8 cellular contexts compared by ENCODE assay signal in the genomic region with DNA sequence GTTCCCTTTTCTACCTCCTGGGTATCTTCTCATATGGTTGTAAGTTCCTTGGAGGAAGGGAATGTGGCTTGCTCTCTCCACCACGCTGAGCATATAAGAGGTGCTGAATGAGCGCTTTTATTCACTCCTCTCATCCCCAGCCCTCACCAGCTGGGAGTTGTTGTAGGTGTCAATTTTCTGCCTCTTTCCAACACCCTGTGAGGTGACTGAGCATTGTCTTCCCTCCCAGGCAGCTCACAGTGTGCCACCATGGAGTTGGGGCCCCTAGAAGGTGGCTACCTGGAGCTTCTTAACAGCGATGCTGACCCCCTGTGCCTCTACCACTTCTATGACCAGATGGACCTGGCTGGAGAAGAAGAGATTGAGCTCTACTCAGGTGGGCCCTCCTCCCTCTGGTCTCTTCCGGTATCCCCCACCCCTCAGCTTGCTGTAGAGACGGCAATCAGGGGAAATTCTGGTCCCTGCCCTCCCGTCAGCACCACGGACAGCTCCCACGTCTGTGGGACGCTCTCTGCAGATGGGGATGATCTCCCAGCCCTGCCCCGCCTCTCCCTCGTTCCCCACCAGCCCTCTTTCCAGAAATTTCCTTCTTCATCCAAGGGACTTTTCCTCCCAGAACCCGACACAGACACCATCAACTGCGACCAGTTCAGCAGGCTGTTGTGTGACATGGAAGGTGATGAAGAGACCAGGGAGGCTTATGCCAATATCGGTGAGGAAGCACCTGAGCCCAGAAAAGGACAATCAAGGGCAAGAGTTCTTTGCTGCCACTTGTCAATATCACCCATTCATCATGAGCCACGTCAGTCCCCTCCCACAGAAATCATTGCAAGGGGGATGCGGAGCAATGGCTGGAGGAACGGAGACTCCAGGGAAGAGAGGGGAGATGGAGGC. TPM values are rescaled to one million over a fixed set of nuclear protein-coding genes. Genes with fewer than 3 reads are reported as not detected.
A peak's percentile ranks its signal among the peaks of the same experiment; 100 is the strongest.
DNase-seq lines count a peak whose midpoint lies in the region; ATAC-seq, FAIRE-seq and TF ChIP-seq lines count a peak whose summit lies in the region.

No MANE protein-coding gene starts in this region.

- peak; percentile 42 for DNase-seq in Daoy (ENCODE audit: low read depth)
- DNase-seq in LoVo (ENCODE audit: low spot score) = peak; percentile 11
- peak; percentile 64 to 79 (median 72) for DNase-seq in K562 (ENCODE audit: extremely low read depth in 1 of 4, low spot score in 3 of 4)
- peak; percentile 82 for DNase-seq in mesendoderm
- no peak for DNase-seq in NCI-H1930 (lab: John Stamatoyannopoulos, UW)
- no peak for DNase-seq in GF-D8 (lab: John Stamatoyannopoulos, UW)

- WGBS in K562 (ENCODE audit: insufficient coverage, low coverage, missing lambda C conversion rate) = 3% methylated on average over 14 of the region's 17 CpGs
- WGBS in mesendoderm (ENCODE audit: extremely low coverage, insufficient coverage, low lambda C conversion rate) = no CpG with 5 or more reads among the region's 17 CpGs

- no peak overlapping the region for H3K18ac ChIP-seq in mesendoderm (ENCODE audit: low read length)

- intact Hi-C loops in K562 (cut with micrococcal nuclease) = no loop called here

- no peak overlapping the region for H2BK15ac ChIP-seq in mesendoderm (replicated peaks; ENCODE audit: low read depth)

- H3K9ac ChIP-seq in K562 (ENCODE audit: insufficient read depth in 1 of 2, low read depth in 2 of 2, low read length in 2 of 2) (no peak overlapping the region), mesendoderm (ENCODE audit: low read length) (no peak overlapping the region)

- no TSS peak for BruUV-seq in K562 (replicated peaks; lab: Mats Ljungman, UMichigan)

- no peak overlapping the region for H2AK5ac ChIP-seq in mesendoderm (ENCODE audit: low read length)

- POLR2A ChIA-PET in K562 (lab: Yijun Ruan, JAX) = interaction anchor here (0.6 to 0.7 kb wide), 3 partner anchors 31 to 537 kb away, joined by 3 to 4 read pairs (median 3); no protein-coding TSS in a partner anchor

- H2AFZ ChIP-seq in K562 (ENCODE audit: low read depth, low read length) = no peak overlapping the region

- no peak overlapping the region for H3K4ac ChIP-seq in mesendoderm (ENCODE audit: low read depth, low read length)

- H3K4me2 ChIP-seq in K562 (ENCODE audit: insufficient read depth, low read length) (no peak overlapping the region), mesendoderm (ENCODE audit: low read length) (no peak overlapping the region)

- H3K79me1 ChIP-seq in mesendoderm (ENCODE audit: low read length) = no peaks in the 10 kb centered on the region

- no peak overlapping the region for H3K4me3 ChIP-seq in K562
- no peak overlapping the region for H3K4me3 ChIP-seq in mesendoderm (ENCODE audit: low read length)

- H3K27me3 ChIP-seq in K562 (ENCODE audit: control insufficient read depth in 2 of 2, insufficient read depth in 2 of 2, low read length in 2 of 2) (peaks cover 2 to 12% of the 10 kb centered on the region in 2 experiments; a peak in 2 of 5 replicates), mesendoderm (ENCODE audit: insufficient read depth, low read length, poor library complexity) (no peaks in the 10 kb centered on the region)

- H3K9me3 ChIP-seq in K562 (replicated peaks; ENCODE audit: control insufficient read depth, insufficient read depth, low read depth, low read length) = no peaks in the 10 kb centered on the region

- CTCF ChIA-PET in K562 (lab: Yijun Ruan, JAX; ENCODE audit: low intra/inter-chr PET ratio) = no interaction called here

- no peak for TF ChIP-seq POLR2A in K562 (conservative IDR thresholded peaks at IDR 0.05)

- H3K23ac ChIP-seq in mesendoderm (ENCODE audit: low read length) = no peak overlapping the region

- peaks cover 9% of the 10 kb centered on the region for H4K20me1 ChIP-seq in K562 (replicated peaks; ENCODE audit: control insufficient read depth, insufficient read depth, low read length)

- no peak overlapping the region for H4K5ac ChIP-seq in mesendoderm (ENCODE audit: low read length)

- H3K27ac ChIP-seq in K562 (ENCODE audit: extremely low read depth, low read depth, low read length) (no peak overlapping the region), mesendoderm (ENCODE audit: low read depth, low read length) (no peak overlapping the region)

- H4K8ac ChIP-seq in mesendoderm (ENCODE audit: low read depth, low read length) = no peak overlapping the region

- H3K36me3 ChIP-seq in K562 (ENCODE audit: control insufficient read depth, insufficient read depth, low read length) (no peaks in the 10 kb centered on the region), mesendoderm (ENCODE audit: control insufficient read depth, insufficient read depth, low read length) (no peaks in the 10 kb centered on the region)

- H2BK120ac ChIP-seq in mesendoderm (ENCODE audit: low read depth, low read length) = no peak overlapping the region

- no peak for TF ChIP-seq RAD21 in K562 (CRISPR knock-in tag; conservative IDR thresholded peaks at IDR 0.05 in 1 of 2, IDR thresholded peaks at IDR 0.05 in 1 of 2)

- FAIRE-seq in K562 (lab: Jason Lieb, UNC) = peak; percentile 76

- H3K4me1 ChIP-seq in K562 (replicated peaks in 1 of 2; ENCODE audit: control insufficient read depth in 2 of 2, insufficient read depth in 2 of 2, low read length in 2 of 2) (no peaks in the 10 kb centered on the region), mesendoderm (ENCODE audit: control insufficient read depth, low read depth, low read length) (no peaks in the 10 kb centered on the region)

- TF ChIP-seq EP300 in K562 (IDR thresholded peaks at IDR 0.05; ENCODE audit: low read length) = no peak

- peaks cover 5% of the 10 kb centered on the region for H3K9me1 ChIP-seq in K562 (ENCODE audit: control insufficient read depth, insufficient read depth, low read length)

- no peak overlapping the region for H2BK5ac ChIP-seq in mesendoderm (ENCODE audit: low read length)

- H3K56ac ChIP-seq in mesendoderm (ENCODE audit: low read length) = no peak overlapping the region

- ATAC-seq in K562 (peak; percentile 80), HG03469 (IDR thresholded peaks at IDR 0.05; ENCODE audit: unreplicated experiment) (no peak), GM21529 (IDR thresholded peaks at IDR 0.05; ENCODE audit: unreplicated experiment) (no peak)

- TF ChIP-seq CTCF in K562 (IDR thresholded peaks at IDR 0.05 in 2 of 3, conservative IDR thresholded peaks at IDR 0.05 in 1 of 3; ENCODE audit: insufficient read depth in 2 of 3, low read depth in 1 of 3, low read length in 3 of 3) = no peak

- in situ Hi-C loops in K562 (cut with MboI) = no loop called here

- H3K79me2 ChIP-seq in K562 (ENCODE audit: control insufficient read depth, insufficient read depth, low read length) (no peaks in the 10 kb centered on the region), mesendoderm (ENCODE audit: control insufficient read depth, insufficient read depth, low read length) (no peaks in the 10 kb centered on the region)

RNA-seq across cellular contexts. Expression of a gene that starts 18.3 kb away (rescaled TPM):
- total RNA-seq in Daoy (2014; rRNA removed; shearing (Covaris generic)) = not detected in 2 replicates
- total RNA-seq in K562 (2011; cell fraction: chromatin; rRNA removed; ENCODE audit: low replicate concordance) = 0.19 TPM in 1 of 2 replicates, not detected in the other
- not detected in 2 replicates for total RNA-seq in K562 (2011; cell fraction: nucleolus; rRNA removed)
- total RNA-seq in K562 (2011; cell fraction: nucleoplasm; rRNA removed) = 0.31 TPM in 1 of 2 replicates, not detected in the other
- total RNA-seq in K562 (2014; rRNA removed) (not detected in 2 replicates), K562 (2014; rRNA removed; fragmentation: Illumina TruSeq; extraction: Trizol) (not detected in 2 replicates), K562 (2015; rRNA removed; fragmentation: Illumina TruSeq; extraction: Trizol) (0.04 and 0.11 TPM in 2 replicates), K562 (2021) (0.20 and 0.38 TPM in 2 replicates)
- polyA plus RNA-seq in K562 (2011; rRNA removed) (not detected in 2 replicates), K562 (2014; fragmentation: Illumina TruSeq; extraction: Trizol) (not detected in 2 replicates), K562 (2014; fragmentation: Nextera tagmentation; extraction: Ambion mirVana) (under 1 TPM; 0.01 to 0.08 TPM), K562 (2014; rRNA removed) (0.11 TPM in 1 of 2 replicates, not detected in the other)
- polyA plus RNA-seq in K562 (2011; cell fraction: cytosol; rRNA removed) = not detected in 2 replicates
- 0.04 and 0.13 TPM in 2 replicates for polyA plus RNA-seq in K562 (2011; cell fraction: nucleus; rRNA removed)
- 0.23 and 0.25 TPM in 2 replicates for polyA plus RNA-seq in K562 (2012)
- 0.06 TPM in 1 of 2 replicates, not detected in the other for polyA minus RNA-seq in K562 (2011; rRNA and poly(A)+ RNA removed)
- polyA minus RNA-seq in K562 (2011; cell fraction: cytosol; rRNA and poly(A)+ RNA removed) = not detected in 2 replicates
- polyA minus RNA-seq in K562 (2011; cell fraction: nucleus; rRNA and poly(A)+ RNA removed) = not detected in 2 replicates
- 0.07 TPM for polyA plus RNA-seq in mesendoderm (2013, experiment 1 of 2)
- polyA plus RNA-seq in mesendoderm (2013, experiment 2 of 2) = 0.03 TPM

RNA-seq across cellular contexts. Expression of a gene that starts 47.0 kb away (rescaled TPM):
- total RNA-seq in Daoy (2014; rRNA removed; shearing (Covaris generic)) = 38.4 and 45.4 TPM in 2 replicates
- 19.9 and 32.5 TPM in 2 replicates for total RNA-seq in K562 (2011; cell fraction: chromatin; rRNA removed; ENCODE audit: low replicate concordance)
- total RNA-seq in K562 (2011; cell fraction: nucleolus; rRNA removed) = 26.5 and 30.0 TPM in 2 replicates
- total RNA-seq in K562 (2011; cell fraction: nucleoplasm; rRNA removed) = 26.1 and 37.4 TPM in 2 replicates
- total RNA-seq in K562 (2014; rRNA removed) = 35.8 and 43.1 TPM in 2 replicates
- total RNA-seq in K562 (2014; rRNA removed; fragmentation: Illumina TruSeq; extraction: Trizol) = 18.2 and 22.0 TPM in 2 replicates
- 29.6 and 31.3 TPM in 2 replicates for total RNA-seq in K562 (2015; rRNA removed; fragmentation: Illumina TruSeq; extraction: Trizol)
- total RNA-seq in K562 (2021) = 33.3 and 38.2 TPM in 2 replicates
- 20.0 and 24.5 TPM in 2 replicates for polyA plus RNA-seq in K562 (2011; rRNA removed)
- polyA plus RNA-seq in K562 (2011; cell fraction: cytosol; rRNA removed) = 35.9 and 65.4 TPM in 2 replicates
- polyA plus RNA-seq in K562 (2011; cell fraction: nucleus; rRNA removed) = 24.2 and 31.3 TPM in 2 replicates
- polyA plus RNA-seq in K562 (2012) = 34.3 and 38.6 TPM in 2 replicates
- polyA plus RNA-seq in K562 (2014; fragmentation: Illumina TruSeq; extraction: Trizol) = 39.2 and 40.1 TPM in 2 replicates
- polyA plus RNA-seq in K562 (2014; fragmentation: Nextera tagmentation; extraction: Ambion mirVana) = 1 to 10 TPM; 2.9 to 3.7 TPM
- polyA plus RNA-seq in K562 (2014; rRNA removed) = 21.1 and 31.5 TPM in 2 replicates
- polyA minus RNA-seq in K562 (2011; rRNA and poly(A)+ RNA removed) = 25.2 and 29.1 TPM in 2 replicates
- 21.8 and 24.2 TPM in 2 replicates for polyA minus RNA-seq in K562 (2011; cell fraction: cytosol; rRNA and poly(A)+ RNA removed)
- polyA minus RNA-seq in K562 (2011; cell fraction: nucleus; rRNA and poly(A)+ RNA removed) = 12.3 and 19.3 TPM in 2 replicates
- 19.9 TPM for polyA plus RNA-seq in mesendoderm (2013, experiment 1 of 2)
- 18.6 TPM for polyA plus RNA-seq in mesendoderm (2013, experiment 2 of 2)

RNA-seq across cellular contexts. Expression of a gene that starts 49.1 kb away (rescaled TPM):
- 7.2 TPM in 2 replicates for total RNA-seq in Daoy (2014; rRNA removed; shearing (Covaris generic))
- total RNA-seq in K562 (2011; cell fraction: chromatin; rRNA removed; ENCODE audit: low replicate concordance) = 90.8 and 106 TPM in 2 replicates
- 41.2 and 41.7 TPM in 2 replicates for total RNA-seq in K562 (2011; cell fraction: nucleolus; rRNA removed)
- 59.0 and 65.7 TPM in 2 replicates for total RNA-seq in K562 (2011; cell fraction: nucleoplasm; rRNA removed)
- total RNA-seq in K562 (2014; rRNA removed) (9.8 and 13.6 TPM in 2 replicates), K562 (2014; rRNA removed; fragmentation: Illumina TruSeq; extraction: Trizol) (11.4 and 13.2 TPM in 2 replicates), K562 (2015; rRNA removed; fragmentation: Illumina TruSeq; extraction: Trizol) (8.5 and 10.0 TPM in 2 replicates), K562 (2021) (22.1 and 22.3 TPM in 2 replicates)
- polyA plus RNA-seq in K562 (2011; rRNA removed) (8.8 and 10.4 TPM in 2 replicates), K562 (2014; fragmentation: Illumina TruSeq; extraction: Trizol) (15.6 and 16.1 TPM in 2 replicates), K562 (2014; fragmentation: Nextera tagmentation; extraction: Ambion mirVana) (1 to 10 TPM in 1 of 2 experiments, under 1 TPM in 1; 1.00 to 1.4 TPM), K562 (2014; rRNA removed) (10.6 and 10.8 TPM in 2 replicates)
- 7.3 and 8.2 TPM in 2 replicates for polyA plus RNA-seq in K562 (2011; cell fraction: cytosol; rRNA removed)
- polyA plus RNA-seq in K562 (2011; cell fraction: nucleus; rRNA removed) = 13.4 and 16.9 TPM in 2 replicates
- polyA plus RNA-seq in K562 (2012) = 13.6 and 19.6 TPM in 2 replicates
- polyA minus RNA-seq in K562 (2011; rRNA and poly(A)+ RNA removed) = 35.1 and 47.1 TPM in 2 replicates
- polyA minus RNA-seq in K562 (2011; cell fraction: cytosol; rRNA and poly(A)+ RNA removed) = 21.8 and 27.7 TPM in 2 replicates
- polyA minus RNA-seq in K562 (2011; cell fraction: nucleus; rRNA and poly(A)+ RNA removed) = 14.4 and 24.4 TPM in 2 replicates
- polyA plus RNA-seq in mesendoderm (2013, experiment 1 of 2) = 13.1 TPM
- polyA plus RNA-seq in mesendoderm (2013, experiment 2 of 2) = 13.2 TPM

Comparison
In these comparisons a context has a peak if more than half of its experiments do, and no peak if none do; other contexts are left out.
1. DNase-seq: peak in Daoy (single experiment), LoVo (single experiment), K562 (4 of 4) and mesendoderm (single experiment); none in NCI-H1930 (0 of 2) and GF-D8 (single experiment).